In genomic region chr16:2981177-2981898, GRCh38 we compare ENCODE assay signal across 9 cellular contexts. TPM values are rescaled to one million over a fixed set of nuclear protein-coding genes. Genes with fewer than 3 reads are reported as not detected.
DNase-seq lines count a peak whose midpoint lies in the region; ATAC-seq and TF ChIP-seq lines count a peak whose summit lies in the region.
"Had no signal": no experiment of that assay in that cellular context is flagged by ENCODE, and none has a peak within 500 bp of the region (broad histone marks: within the 10 kb centered on the region; RNA-seq: fewer than 3 reads in every experiment).

No MANE protein-coding gene starts in this region.

- peak overlapping the region; percentile 100 for H3K27ac ChIP-seq in DND-41 (ENCODE audit: low read length)
- no peak overlapping the region for H3K27ac ChIP-seq in duodenal mucosa (ENCODE audit: low read depth, low read length)
- no peak overlapping the region for H3K27ac ChIP-seq in neutrophil

- in situ Hi-C loops in GM13976 (cut with MboI; ENCODE audit: low sequenced_read_pairs, unreplicated experiment), result no loop called here

- peaks cover 31% of the 10 kb centered on the region for H3K36me3 ChIP-seq in DND-41 (ENCODE audit: insufficient read depth, low read length)
- H3K36me3 ChIP-seq in NT2/D1 (ENCODE audit: insufficient read depth, insufficient read length, low read length), result peaks cover 30% of the 10 kb centered on the region
- no peaks in the 10 kb centered on the region for H3K36me3 ChIP-seq in duodenal mucosa (ENCODE audit: control insufficient read depth in 1 of 2, insufficient read depth in 2 of 2, low read length in 2 of 2)
- H3K36me3 ChIP-seq in neutrophil, result no peaks in the 10 kb centered on the region

- no peak for TF ChIP-seq CTCF in DND-41 (IDR thresholded peaks at IDR 0.05; ENCODE audit: borderline replicate concordance, extremely low read depth, low read length, poor library complexity, severe bottlenecking)
- no peak for TF ChIP-seq CTCF in neutrophil (IDR thresholded peaks at IDR 0.05)
- TF ChIP-seq CTCF in GM13976 (IDR thresholded peaks at IDR 0.05; ENCODE audit: borderline replicate concordance, control extremely low read depth, extremely low read depth, insufficient read depth, missing control alignments), result no peak

- H3K9ac ChIP-seq in DND-41 (ENCODE audit: low read depth, low read length) (peak overlapping the region; percentile 100), NT2/D1 (ENCODE audit: insufficient read length, low read depth) (peak overlapping the region; percentile 100), duodenal mucosa (ENCODE audit: low read depth in 1 of 2, low read length in 2 of 2) (peak overlapping the region; percentile 93 to 97)

- DNase-seq in DND-41, result peak; percentile 23
- DNase-seq in NT2/D1 (ENCODE audit: low read depth, low spot score), result peak; percentile 70
- no peak for DNase-seq in ureter (ENCODE audit: low spot score)
- no peak for DNase-seq in GM13976 (ENCODE audit: low spot score)
- no peak for DNase-seq in SIG-M5 (lab: John Stamatoyannopoulos, UW)
- DNase-seq: dermis blood vessel endothelial cell had no signal

- H2AFZ ChIP-seq in DND-41 (ENCODE audit: low read depth, low read length), result peak overlapping the region; percentile 96; the same call in 1 of the 2 replicates

- H4K20me1 ChIP-seq in DND-41 (ENCODE audit: insufficient read depth, low read length), result peaks cover 25% of the 10 kb centered on the region

- H3K9me3 ChIP-seq in DND-41 (ENCODE audit: insufficient read depth, low read length, severe bottlenecking) (no peaks in the 10 kb centered on the region), NT2/D1 (ENCODE audit: insufficient read depth, low read length) (no peaks in the 10 kb centered on the region), duodenal mucosa (ENCODE audit: control insufficient read depth in 1 of 2, low read length in 2 of 2) (no peaks in the 10 kb centered on the region), neutrophil (no peaks in the 10 kb centered on the region)

- H3K4me1 ChIP-seq in DND-41 (ENCODE audit: insufficient read depth, low read length) (peaks cover 58% of the 10 kb centered on the region), NT2/D1 (ENCODE audit: insufficient read depth, insufficient read length) (peaks cover 12% of the 10 kb centered on the region), duodenal mucosa (ENCODE audit: control insufficient read depth in 1 of 2, insufficient read depth in 2 of 2, low read length in 2 of 2) (peaks cover 4 to 12% of the 10 kb centered on the region in 2 donors), neutrophil (ENCODE audit: control insufficient read depth in 1 of 2, insufficient read depth in 1 of 2, low read depth in 1 of 2, low read length in 1 of 2) (peaks cover 26 to 27% of the 10 kb centered on the region in 2 experiments)

- H3K27me3 ChIP-seq in DND-41 (ENCODE audit: insufficient read depth, low read length, poor library complexity) (no peaks in the 10 kb centered on the region), NT2/D1 (ENCODE audit: insufficient read depth, insufficient read length) (no peaks in the 10 kb centered on the region), duodenal mucosa (ENCODE audit: control insufficient read depth in 1 of 2, insufficient read depth in 2 of 2, low read length in 2 of 2) (no peaks in the 10 kb centered on the region), neutrophil (no peaks in the 10 kb centered on the region)

- H3K4me3 ChIP-seq in DND-41 (ENCODE audit: low read depth in 1 of 2, low read length in 2 of 2) (peak overlapping the region; percentile 77 to 82), NT2/D1 (ENCODE audit: insufficient read length, low read depth) (peak overlapping the region; percentile 95), duodenal mucosa (ENCODE audit: low read depth in 1 of 2, low read length in 2 of 2) (peak overlapping the region; percentile 83 to 93), neutrophil (ENCODE audit: low read depth in 1 of 2, low read length in 1 of 2) (peak overlapping the region; percentile 90 to 95)

- ATAC-seq in DND-41 (ENCODE audit: insufficient read depth, low read depth), result no peak
- ATAC-seq in HG02763 (IDR thresholded peaks at IDR 0.05; ENCODE audit: unreplicated experiment), result no peak

- peaks cover 49% of the 10 kb centered on the region for H3K79me2 ChIP-seq in DND-41 (ENCODE audit: insufficient read depth, low read length)

- H3K4me2 ChIP-seq in DND-41 (ENCODE audit: insufficient read depth, low read length), result peak overlapping the region; percentile 84

RNA-seq across cellular contexts. Expression of gene PKMYT1, which starts 1.1 kb away (rescaled TPM):
- total RNA-seq in ureter, result 2.2 TPM

RNA-seq across cellular contexts. Expression of gene PAQR4, which starts 12.2 kb away (rescaled TPM):
- total RNA-seq in ureter, result 4.5 TPM

RNA-seq across cellular contexts. Expression of gene KREMEN2, which starts 17.3 kb away (rescaled TPM):
- not detected for total RNA-seq in ureter
- total RNA-seq: dermis blood vessel endothelial cell had no signal

RNA-seq across cellular contexts. Expression of gene CLDN9, which starts 31.4 kb away (rescaled TPM):
- 0.42 TPM for total RNA-seq in ureter
- total RNA-seq: dermis blood vessel endothelial cell had no signal

RNA-seq across cellular contexts. Expression of gene CLDN6, which starts 36.6 kb away (rescaled TPM):
- total RNA-seq in ureter, result not detected
- total RNA-seq: dermis blood vessel endothelial cell had no signal

Comparison
In these comparisons a context has a peak if more than half of its experiments do, and no peak if none do; other contexts are left out.
1. DNase-seq: peak in DND-41 (single experiment) and NT2/D1 (single experiment); none in ureter (single experiment), GM13976 (single experiment) and SIG-M5 (single experiment).
2. Peak in every context shown above with its lines, with median percentiles within 50 percentile points of each other: H3K4me3 ChIP-seq and H3K9ac ChIP-seq.